ENCODE assay signal across 22 cellular contexts in the genomic region with DNA sequence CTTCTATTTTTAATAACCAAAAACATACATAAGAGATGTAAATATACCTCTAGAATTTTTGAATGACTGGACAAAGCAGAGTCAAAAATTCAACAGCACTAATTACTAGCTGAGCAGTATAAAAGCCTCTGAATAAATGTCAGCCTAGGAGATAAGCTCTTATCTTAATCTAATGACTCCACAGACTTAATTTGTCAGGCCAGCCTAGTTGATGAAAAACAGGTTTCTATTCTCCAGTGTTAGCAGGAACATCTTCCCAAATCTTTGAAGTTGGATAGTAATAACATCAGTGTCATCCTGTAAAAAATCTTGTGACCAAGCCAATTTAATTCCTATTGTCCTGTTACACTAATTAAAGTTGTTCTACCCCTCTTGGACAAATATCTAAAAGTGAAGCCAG. TPM values are rescaled to one million over a fixed set of nuclear protein-coding genes. Genes with fewer than 3 reads are reported as not detected.
DNase-seq lines count a peak whose midpoint lies in the region; ATAC-seq, FAIRE-seq and TF ChIP-seq lines count a peak whose summit lies in the region.
"Had no signal": no experiment of that assay in that cellular context is flagged by ENCODE, and none has a peak within 500 bp of the region (broad histone marks: within the 10 kb centered on the region; RNA-seq: fewer than 3 reads in every experiment).

No MANE protein-coding gene starts in this region.

- H3K9me3 ChIP-seq in cardiac muscle cell (ENCODE audit: low read depth) (no peaks in the 10 kb centered on the region), SK-N-SH (no peaks in the 10 kb centered on the region), small intestine (ENCODE audit: control insufficient read depth, low read depth) (no peaks in the 10 kb centered on the region), Caco-2 (no peaks in the 10 kb centered on the region)

- POLR2A ChIA-PET in SK-N-SH (lab: Yijun Ruan, JAX) (no interaction called here), Caco-2 (lab: Charles Lee) (no interaction called here)

- DNase-seq in cardiac muscle cell (ENCODE audit: low read depth in 1 of 2, low spot score in 1 of 2): no peak
- no peak for DNase-seq in cardiac septum (ENCODE audit: low spot score)
- peak; percentile 64 for DNase-seq in SK-N-SH
- no peak for DNase-seq in left ventricle myocardium superior
- DNase-seq in small intestine: peak; percentile 28
- no peak for DNase-seq in NCI-H2029 treated with DMSO at 0.1 percent for 48 hours (lab: John Stamatoyannopoulos, UW)
- no peak for DNase-seq in HTR-8/SVneo (ENCODE audit: insufficient read length, low spot score)
- DNase-seq in Caco-2: no peak
- DNase-seq: KBM-7; MV-4-11; NCI-H1105; NCI-H1436 treated with DMSO at 0.1 percent for 48 hours; NCI-H187 treated with DMSO at 0.1 percent for 48 hours; NCI-H2107; NCI-H524; NCI-H748 treated with DMSO at 0.1 percent for 48 hours; NK-92 treated with Interleukin-12 subunit alpha and Interleukin-12 subunit beta, amount 100 ng/mL, for 24 hours; PC-3; SHP77; SW 1271 had no signal

- H3K4me3 ChIP-seq in cardiac muscle cell (no peak overlapping the region), SK-N-SH (ENCODE audit: low read depth in 2 of 2, low read length in 1 of 2) (no peak overlapping the region), small intestine (ENCODE audit: low read depth in 1 of 2, low read length in 2 of 2) (no peak overlapping the region), Caco-2 (ENCODE audit: low read depth, low read length) (no peak overlapping the region)

- peak overlapping the region; percentile 40 for H3K27ac ChIP-seq in cardiac muscle cell
- H3K27ac ChIP-seq in SK-N-SH (ENCODE audit: low read depth in 2 of 2, low read length in 1 of 2): no peak overlapping the region; a peak in 1 of 4 replicates
- no peak overlapping the region for H3K27ac ChIP-seq in small intestine (ENCODE audit: low read depth in 1 of 2, low read length in 1 of 2)

- H3K36me3 Mint-ChIP-seq in Caco-2 (ENCODE audit: insufficient read depth, unreplicated experiment): no peaks in the 10 kb centered on the region

- no peaks in the 10 kb centered on the region for H4K20me1 ChIP-seq in SK-N-SH (ENCODE audit: insufficient read depth)

- no peak for TF ChIP-seq RAD21 in SK-N-SH (IDR thresholded peaks at IDR 0.05; ENCODE audit: low read length)

- no peak overlapping the region for H3K4me3 Mint-ChIP-seq in Caco-2 (ENCODE audit: unreplicated experiment)

- no TSS peak for BruUV-seq in Caco-2 (replicated peaks; lab: Mats Ljungman, UMichigan)

- peak in 1 of 2 experiments; percentile 91; a peak in 2 of 4 replicates for TF ChIP-seq EP300 in SK-N-SH (IDR thresholded peaks at IDR 0.05; ENCODE audit: borderline replicate concordance in 1 of 2, low read depth in 1 of 2, low read length in 1 of 2)

- H3K79me2 ChIP-seq in SK-N-SH (ENCODE audit: insufficient read depth): no peaks in the 10 kb centered on the region; the same call in 1 of the 2 replicates

- H3K27me3 ChIP-seq in cardiac muscle cell: no peaks in the 10 kb centered on the region
- H3K27me3 ChIP-seq in SK-N-SH (ENCODE audit: insufficient read depth): no peaks in the 10 kb centered on the region
- H3K27me3 ChIP-seq in small intestine (ENCODE audit: control insufficient read depth in 2 of 2, insufficient read depth in 2 of 2, low read length in 2 of 2): no peaks in the 10 kb centered on the region
- no peaks in the 10 kb centered on the region for H3K27me3 ChIP-seq in Caco-2 (replicated peaks; ENCODE audit: control insufficient read depth, insufficient read depth, low read length)

- H3K4me1 ChIP-seq in cardiac muscle cell (ENCODE audit: low read depth) (peaks cover 29% of the 10 kb centered on the region), SK-N-SH (ENCODE audit: control insufficient read depth in 1 of 2, insufficient read depth in 2 of 2, low read depth in 1 of 2, low read length in 1 of 2) (peaks cover 7 to 10% of the 10 kb centered on the region in 2 experiments; a peak in 3 of 4 replicates), small intestine (ENCODE audit: control insufficient read depth in 2 of 2, insufficient read depth in 1 of 2, low read depth in 1 of 2, low read length in 1 of 2) (no peaks in the 10 kb centered on the region), Caco-2 (no peaks in the 10 kb centered on the region)

- no peak overlapping the region for H3K27ac Mint-ChIP-seq in Caco-2 (ENCODE audit: unreplicated experiment)

- H3K4me1 Mint-ChIP-seq in Caco-2 (ENCODE audit: low read depth, unreplicated experiment): no peaks in the 10 kb centered on the region

- CTCF ChIA-PET in SK-N-SH (lab: Yijun Ruan, JAX) (interaction anchor here (1.4 kb wide), 1 partner anchor 40 kb away, joined by 3 read pairs; no protein-coding TSS in a partner anchor), Caco-2 (lab: Charles Lee) (no interaction called here)

- no peak overlapping the region for H3K4me2 ChIP-seq in SK-N-SH

- no peaks in the 10 kb centered on the region for H3F3A ChIP-seq in SK-N-SH (replicated peaks; ENCODE audit: insufficient read depth)

- H3K9ac ChIP-seq in SK-N-SH: no peak overlapping the region

- peak; percentile 61 for ATAC-seq in left ventricle myocardium superior
- ATAC-seq: HCT116, PC-3 had no signal

- TF ChIP-seq CTCF in cardiac muscle cell (IDR thresholded peaks at IDR 0.05; ENCODE audit: low read depth, low read length): no peak
- no peak for TF ChIP-seq CTCF in SK-N-SH (IDR thresholded peaks at IDR 0.05)
- TF ChIP-seq CTCF in Caco-2 (IDR thresholded peaks at IDR 0.05; ENCODE audit: insufficient read depth in 1 of 2, low read depth in 1 of 2, low read length in 1 of 2, severe bottlenecking in 1 of 2, unreplicated experiment in 1 of 2): no peak

- H2AFZ ChIP-seq in SK-N-SH (ENCODE audit: low read depth): no peak overlapping the region

- intact Hi-C loops in cardiac septum (cut with DNase I) (no loop called here), left ventricle myocardium superior (cut with micrococcal nuclease) (no loop called here), Caco-2 (cut with micrococcal nuclease; ENCODE audit: unreplicated experiment) (no loop called here)

- no peaks in the 10 kb centered on the region for H3K9me2 ChIP-seq in SK-N-SH

- H3K9me3 Mint-ChIP-seq in Caco-2 (ENCODE audit: unreplicated experiment): no peaks in the 10 kb centered on the region

- H3K27me3 Mint-ChIP-seq in Caco-2 (ENCODE audit: insufficient read depth, unreplicated experiment): no peaks in the 10 kb centered on the region

- H3K36me3 ChIP-seq in cardiac muscle cell: no peaks in the 10 kb centered on the region
- peaks cover 0 to 2% of the 10 kb centered on the region in 2 experiments for H3K36me3 ChIP-seq in SK-N-SH (replicated peaks in 1 of 2; ENCODE audit: control insufficient read depth in 1 of 2, insufficient read depth in 2 of 2, low read length in 1 of 2)
- H3K36me3 ChIP-seq in small intestine (ENCODE audit: control insufficient read depth in 2 of 2, insufficient read depth in 2 of 2, low read length in 2 of 2): no peaks in the 10 kb centered on the region
- no peaks in the 10 kb centered on the region for H3K36me3 ChIP-seq in Caco-2 (ENCODE audit: control insufficient read depth, insufficient read depth, low read length)

- FAIRE-seq in small intestine (lab: Jason Lieb, UNC): no peak
- FAIRE-seq in HTR-8/SVneo (lab: Jason Lieb, UNC): no peak
- FAIRE-seq: G401.6 had no signal

TF ChIP-seq in SK-N-SH, 30 proteins besides CTCF, POLR2A, EP300 and RAD21 (continues in another document):
- TF ChIP-seq, protein P1, sequence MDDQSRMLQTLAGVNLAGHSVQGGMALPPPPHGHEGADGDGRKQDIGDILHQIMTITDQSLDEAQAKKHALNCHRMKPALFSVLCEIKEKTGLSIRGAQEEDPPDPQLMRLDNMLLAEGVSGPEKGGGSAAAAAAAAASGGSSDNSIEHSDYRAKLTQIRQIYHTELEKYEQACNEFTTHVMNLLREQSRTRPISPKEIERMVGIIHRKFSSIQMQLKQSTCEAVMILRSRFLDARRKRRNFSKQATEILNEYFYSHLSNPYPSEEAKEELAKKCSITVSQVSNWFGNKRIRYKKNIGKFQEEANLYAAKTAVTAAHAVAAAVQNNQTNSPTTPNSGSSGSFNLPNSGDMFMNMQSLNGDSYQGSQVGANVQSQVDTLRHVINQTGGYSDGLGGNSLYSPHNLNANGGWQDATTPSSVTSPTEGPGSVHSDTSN (IDR thresholded peaks at IDR 0.05): peak; percentile 45; the same call in 1 of the 2 replicates
- TF ChIP-seq RCOR1 (IDR thresholded peaks at IDR 0.05; ENCODE audit: low read length): peak; percentile 98
- TF ChIP-seq USF2 (IDR thresholded peaks at IDR 0.05; ENCODE audit: borderline replicate concordance, low read depth, low read length): no peak
- no peak for TF ChIP-seq RFX5 (IDR thresholded peaks at IDR 0.05; ENCODE audit: low read length)
- TF ChIP-seq GABPA (IDR thresholded peaks at IDR 0.05; ENCODE audit: low read depth): no peak
- peak; percentile 77 for TF ChIP-seq CHD2 (IDR thresholded peaks at IDR 0.05; ENCODE audit: low read length, partially characterized antibody)
- no peak for TF ChIP-seq FOSL2 (IDR thresholded peaks at IDR 0.05; ENCODE audit: borderline replicate concordance, low read depth)
- TF ChIP-seq NFIC (IDR thresholded peaks at IDR 0.05; ENCODE audit: borderline replicate concordance): no peak
- 0 out of 2 replicates have a peak, but pooled peaks have one; percentile 22 for TF ChIP-seq TEAD4 (IDR thresholded peaks at IDR 0.05; ENCODE audit: borderline replicate concordance, insufficient read depth)
- peak; percentile 78 for TF ChIP-seq TCF12 (IDR thresholded peaks at IDR 0.05)
- peak; percentile 68; the same call in 1 of the 2 replicates for TF ChIP-seq POLR2AphosphoS5 (IDR thresholded peaks at IDR 0.05; ENCODE audit: low read depth, low read length)
- TF ChIP-seq NRF1 (IDR thresholded peaks at IDR 0.05; ENCODE audit: low read depth, low read length): no peak
- TF ChIP-seq GATA2 (CRISPR knock-in tag; IDR thresholded peaks at IDR 0.05): peak; percentile 95

RNA-seq across cellular contexts. Expression of gene LMO4, which starts 41.1 kb away (rescaled TPM):
- total RNA-seq in cardiac muscle cell (126 and 136 TPM in 2 replicates), cardiac septum (22.6 TPM), left ventricle myocardium superior (49.2 TPM), Caco-2 (2022) (50.4 and 53.8 TPM in 2 replicates)
- polyA plus RNA-seq in cardiac muscle cell (53.3 and 61.9 TPM in 2 replicates), SK-N-SH (2012; rRNA removed) (64.7 and 71.1 TPM in 2 replicates), small intestine (100 to 1,000 TPM in 2 of 3 donors, 10 to 100 TPM in 1; 66.4 to 162 (median 119) TPM)
- polyA plus RNA-seq in SK-N-SH (2012; cell fraction: cytosol; rRNA removed): 63.6 and 78.5 TPM in 2 replicates
- 30.6 and 72.4 TPM in 2 replicates for polyA plus RNA-seq in SK-N-SH (2012; cell fraction: nucleus; rRNA removed)

Comparison
In these comparisons a context has a peak if more than half of its experiments do, and no peak if none do; other contexts are left out.
1. DNase-seq: peak in SK-N-SH (single experiment) and small intestine (single experiment); none in cardiac muscle cell (0 of 2), cardiac septum (single experiment), left ventricle myocardium superior (single experiment), NCI-H2029 treated with DMSO at 0.1 percent for 48 hours (single experiment), HTR-8/SVneo (single experiment) and Caco-2 (0 of 2).